Comparison of ENCODE assay signal across 16 cellular contexts in the genomic region with DNA sequence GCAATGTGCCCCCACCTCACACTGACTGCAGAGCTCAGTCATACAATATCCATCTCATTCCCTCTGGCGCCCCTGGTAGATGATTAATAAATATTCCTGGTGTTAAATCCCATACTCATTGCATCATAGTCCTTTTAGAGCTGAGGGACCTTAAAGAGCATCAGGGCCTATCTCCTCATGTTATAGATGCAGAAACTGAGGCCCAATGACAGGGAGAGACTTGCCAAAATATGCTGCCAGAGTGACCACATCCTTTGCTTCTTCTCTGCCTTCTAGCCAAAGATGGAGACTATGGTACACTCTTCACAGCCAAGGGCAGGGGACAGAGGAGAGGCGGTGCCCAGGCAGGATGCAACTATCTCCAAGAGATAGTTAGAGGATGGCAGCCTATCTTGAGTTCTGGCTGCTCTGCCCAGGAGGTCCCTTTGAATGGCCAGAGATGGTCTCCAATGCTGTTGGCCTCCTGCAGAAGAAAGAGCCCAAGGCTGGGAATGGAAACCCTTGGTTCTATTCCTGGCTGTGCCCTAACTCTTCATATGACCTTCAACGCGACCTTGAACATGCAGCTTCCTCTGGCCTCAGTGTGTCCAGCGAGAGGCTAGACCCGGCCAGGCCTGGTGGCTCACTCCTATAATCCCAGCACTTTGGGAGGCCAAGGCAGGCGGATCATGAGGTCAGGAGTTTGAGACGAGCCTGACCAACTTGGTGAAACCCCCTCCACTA. TPM values are rescaled to one million over a fixed set of nuclear protein-coding genes. Genes with fewer than 3 reads are reported as not detected.
A peak's percentile ranks its signal among the peaks of the same experiment; 100 is the strongest.
DNase-seq lines count a peak whose midpoint lies in the region; ATAC-seq and TF ChIP-seq lines count a peak whose summit lies in the region.
"Had no signal": no experiment of that assay in that cellular context is flagged by ENCODE, and none has a peak within 500 bp of the region (broad histone marks: within the 10 kb centered on the region; RNA-seq: fewer than 3 reads in every experiment).

No MANE protein-coding gene starts in this region.

- no peak overlapping the region for H3K27ac Mint-ChIP-seq in activated T-helper 17 cell treated with anti-CD3 and anti-CD28 coated beads, Interleukin-2, amount 50 U/mL, for 72 hours

- TF ChIP-seq CTCF in left ventricle myocardium inferior (IDR thresholded peaks at IDR 0.05; ENCODE audit: borderline replicate concordance) (no peak), psoas muscle (IDR thresholded peaks at IDR 0.05) (no peak), GM13976 (IDR thresholded peaks at IDR 0.05; ENCODE audit: borderline replicate concordance, control extremely low read depth, extremely low read depth, insufficient read depth, missing control alignments) (no peak)

- intact Hi-C loops in left ventricle myocardium inferior (cut with micrococcal nuclease) = no loop called here
- intact Hi-C loops in left cardiac atrium (cut with DNase I) = no loop called here
- intact Hi-C loops in right cardiac atrium (cut with DNase I) = no loop called here
- intact Hi-C loops in psoas muscle (cut with DNase I) = no loop called here

- H3K4me3 ChIP-seq in left ventricle myocardium inferior (peak overlapping the region; percentile 63), right cardiac atrium (ENCODE audit: low read length) (no peak overlapping the region), psoas muscle (peak overlapping the region; percentile 28)
- H3K4me3 ChIP-seq: mucosa of descending colon, SJCRH30 had no signal

- no peak overlapping the region for H3K4me3 Mint-ChIP-seq in activated T-helper 17 cell treated with anti-CD3 and anti-CD28 coated beads, Interleukin-2, amount 50 U/mL, for 72 hours

- H3K27me3 Mint-ChIP-seq in activated T-helper 17 cell treated with anti-CD3 and anti-CD28 coated beads, Interleukin-2, amount 50 U/mL, for 72 hours = peaks cover 9% of the 10 kb centered on the region

- no peaks in the 10 kb centered on the region for H3K27me3 ChIP-seq in left ventricle myocardium inferior (ENCODE audit: low read depth)
- H3K27me3 ChIP-seq in right cardiac atrium (ENCODE audit: control insufficient read depth, insufficient read depth) = no peaks in the 10 kb centered on the region
- H3K27me3 ChIP-seq in psoas muscle (ENCODE audit: insufficient read depth in 3 of 3, low read length in 2 of 3) = no peaks in the 10 kb centered on the region
- H3K27me3 ChIP-seq: SJCRH30 had no signal

- H3K27ac ChIP-seq in left ventricle myocardium inferior (replicated peaks) (peak overlapping the region; percentile 95), right cardiac atrium (ENCODE audit: low read length) (peak overlapping the region; percentile 78), psoas muscle (peak overlapping the region; percentile 61)
- H3K27ac ChIP-seq: SJCRH30 had no signal

- no peak for ATAC-seq in left cardiac atrium
- ATAC-seq in right cardiac atrium = no peak
- ATAC-seq in psoas muscle = peak in 1 of 4 donors; percentile 24
- ATAC-seq in activated T-helper 17 cell treated with anti-CD3 and anti-CD28 coated beads, Interleukin-2, amount 50 U/mL, for 72 hours (replicated peaks) = no peak
- ATAC-seq: mucosa of descending colon; stimulated activated naive CD8-positive, alpha-beta T cell treated with anti-CD3 and anti-CD28 coated beads, Interleukin-15, Interleukin-2, amounts not matched to agents 100 U/mL and 50 U/mL, for 24 hours had no signal

- DNase-seq in left ventricle myocardium inferior (no peak), left cardiac atrium (no peak), right cardiac atrium (peak in 1 of 3 donors; percentile 33), psoas muscle (no peak), AG20443 (ENCODE audit: low spot score) (no peak), 8988T (no peak), GM13976 (ENCODE audit: low spot score) (no peak)
- DNase-seq: activated naive CD4-positive, alpha-beta T cell; Calu3; mucosa of descending colon; NCI-H2107; SJCRH30; stimulated activated naive CD8-positive, alpha-beta T cell treated with anti-CD3 and anti-CD28 coated beads, Interleukin-15, Interleukin-2, amounts not matched to agents 100 U/mL and 50 U/mL, for 24 hours had no signal

- no peaks in the 10 kb centered on the region for H3K4me1 Mint-ChIP-seq in activated T-helper 17 cell treated with anti-CD3 and anti-CD28 coated beads, Interleukin-2, amount 50 U/mL, for 72 hours

- H3K9me3 Mint-ChIP-seq in activated T-helper 17 cell treated with anti-CD3 and anti-CD28 coated beads, Interleukin-2, amount 50 U/mL, for 72 hours = no peaks in the 10 kb centered on the region

- H3K36me3 Mint-ChIP-seq in activated T-helper 17 cell treated with anti-CD3 and anti-CD28 coated beads, Interleukin-2, amount 50 U/mL, for 72 hours (ENCODE audit: low read depth) = no peaks in the 10 kb centered on the region

- 84% methylated on average over 8 of the region's 8 CpGs for WGBS in right cardiac atrium
- 81 to 85% (median 85%) methylated on average over 8 of the region's 8 CpGs for WGBS in psoas muscle, 3 donors

- in situ Hi-C loops in GM13976 (cut with MboI; ENCODE audit: low sequenced_read_pairs, unreplicated experiment) = no loop called here

- H3K36me3 ChIP-seq in left ventricle myocardium inferior = no peaks in the 10 kb centered on the region
- H3K36me3 ChIP-seq in psoas muscle (ENCODE audit: insufficient read depth in 1 of 2, low read depth in 1 of 2) = no peaks in the 10 kb centered on the region
- H3K36me3 ChIP-seq: SJCRH30 had no signal

- H3K4me1 ChIP-seq in left ventricle myocardium inferior = peaks cover 86% of the 10 kb centered on the region
- H3K4me1 ChIP-seq in right cardiac atrium (ENCODE audit: control insufficient read depth, insufficient read depth, low read length) = peaks cover 20% of the 10 kb centered on the region
- H3K4me1 ChIP-seq in psoas muscle = peaks cover 5% of the 10 kb centered on the region

- H3K9me3 ChIP-seq in left ventricle myocardium inferior (replicated peaks) = no peaks in the 10 kb centered on the region
- H3K9me3 ChIP-seq in right cardiac atrium (ENCODE audit: control insufficient read depth, low read length) = no peaks in the 10 kb centered on the region
- no peaks in the 10 kb centered on the region for H3K9me3 ChIP-seq in psoas muscle
- H3K9me3 ChIP-seq: mucosa of descending colon, SJCRH30 had no signal

RNA-seq across cellular contexts. Expression of a gene that starts 36.3 kb away (rescaled TPM):
- total RNA-seq in left ventricle myocardium inferior = not detected
- total RNA-seq in left cardiac atrium = under 1 TPM; 0.44 to 0.89 TPM
- total RNA-seq in right cardiac atrium = 1 to 10 TPM in 1 of 4 donors, under 1 TPM in 2, not detected in 1; 0.65 to 2.3 (median 0.94) TPM
- polyA plus RNA-seq in right cardiac atrium = 1.4 TPM
- total RNA-seq in psoas muscle = under 1 TPM in 1 of 4 donors, not detected in 3; 0.58 TPM
- polyA plus RNA-seq in psoas muscle = under 1 TPM in 2 of 3 donors, not detected in 1; 0.08 to 0.42 TPM
- not detected for total RNA-seq in activated T-helper 17 cell treated with anti-CD3 and anti-CD28 coated beads, Interleukin-2, amount 50 U/mL, for 72 hours
- total RNA-seq: Calu3, epithelial cell of proximal tubule, MCF 10A had no signal

RNA-seq across cellular contexts. Expression of a gene that starts 57.6 kb away (rescaled TPM):
- 3.2 TPM for total RNA-seq in left ventricle myocardium inferior
- total RNA-seq in left cardiac atrium = 1 to 10 TPM; 5.2 to 5.4 TPM
- total RNA-seq in right cardiac atrium = 1 to 10 TPM; 4.7 to 7.0 (median 6.2) TPM
- polyA plus RNA-seq in right cardiac atrium = 3.7 TPM
- 1 to 10 TPM in 1 of 4 donors, under 1 TPM in 3; 0.65 to 2.7 (median 0.84) TPM for total RNA-seq in psoas muscle
- polyA plus RNA-seq in psoas muscle = 1 to 10 TPM in 1 of 3 donors, under 1 TPM in 2; 0.28 to 1.1 (median 0.70) TPM
- total RNA-seq in activated T-helper 17 cell treated with anti-CD3 and anti-CD28 coated beads, Interleukin-2, amount 50 U/mL, for 72 hours = 10 to 100 TPM; 11.9 to 19.7 TPM
